ENCODE assay signal across 35 cellular contexts in genomic region chr3:179224584-179224983, GRCh38.
"Had no signal": no experiment of that assay in that cellular context is flagged by ENCODE, and none has a peak within 500 bp of the region (broad histone marks: within the 10 kb centered on the region; RNA-seq: fewer than 3 reads in every experiment).

No MANE protein-coding gene starts in this region.

- H3K9me3 ChIP-seq: ascending aorta, Peyer's patch, SJSA1, SK-N-SH had no signal

- H3K4me2 ChIP-seq: SK-N-SH had no signal

- DNase-seq: activated CD4-positive, alpha-beta T cell treated with anti-CD3 and anti-CD28 coated beads for 1 hour; activated CD4-positive, alpha-beta T cell treated with anti-CD3 and anti-CD28 coated beads, Interleukin-2, amount 10 ng/mL, durations not matched to agents 24 days and 14 days; activated CD4-positive, alpha-beta T cell treated with anti-CD3 and anti-CD28 coated beads, Interleukin-2, amount 50 U/mL, for 4 hours; activated CD4-positive, CD25-positive, alpha-beta regulatory T cell; activated CD8-positive, alpha-beta T cell treated with anti-CD3 and anti-CD28 coated beads for 36 hours; activated gamma-delta T cell; activated naive CD4-positive, alpha-beta T cell treated with Interleukin-2 at 50 U/mL for 16 hours; activated naive CD8-positive, alpha-beta T cell treated with anti-CD3 and anti-CD28 coated beads, Interleukin-2, amount 10 ng/mL, durations not matched to agents 7 days and 5 days; activated T-cell treated with anti-CD3 and anti-CD28 coated beads, Interleukin-2, amount 50 U/mL, for 1 hour; activated T-cell treated with anti-CD3 and anti-CD28 coated beads, Interleukin-2, amount 50 U/mL, for 72 hours; amygdala; NCI-H1092 treated with DMSO at 0.1 percent for 48 hours; NCI-H1417; NCI-H146; NCI-H187; NCI-H2029 treated with DMSO at 0.1 percent for 48 hours; NCI-H2107; NCI-H2171; NCI-H510A; NCI-H526; NCI-H748 treated with DMSO at 0.1 percent for 48 hours; NK-92 treated with Interleukin-12 subunit alpha and Interleukin-12 subunit beta, amount 100 ng/mL, for 24 hours; PC-3; Peyer's patch; RPMI8226; SHP77 treated with DMSO at 0.1 percent for 48 hours; SK-N-SH; T-cell; T-helper 2 cell; T-helper 9 cell; WERI-Rb-1 had no signal

- H3K4me1 ChIP-seq: ascending aorta, Peyer's patch, SJSA1 had no signal

- H3K4me3 ChIP-seq: ascending aorta, cardiac muscle cell, Peyer's patch, SJSA1 had no signal

- H3K27ac ChIP-seq: ascending aorta, cardiac muscle cell, Peyer's patch, SJSA1, WERI-Rb-1 had no signal

- H3K36me3 ChIP-seq: WERI-Rb-1 had no signal

- H3K9ac ChIP-seq: SK-N-SH had no signal

- H3K27me3 ChIP-seq: ascending aorta, cardiac muscle cell, Peyer's patch, SJSA1 had no signal

- ATAC-seq: activated CD8-positive, alpha-beta T cell treated with anti-CD3 and anti-CD28 coated beads for 36 hours; activated T-cell treated with anti-CD3 and anti-CD28 coated beads, Interleukin-2, amount 50 U/mL, for 72 hours; activated T-helper 17 cell treated with anti-CD3 and anti-CD28 coated beads, Interleukin-2, amount 50 U/mL, for 72 hours; PC-3; T-cell had no signal
